ENCODE assay signal across 12 cellular contexts in genomic region chr14:58882577-58883018, GRCh38.
A peak's percentile ranks its signal among the peaks of the same experiment; 100 is the strongest.
DNase-seq lines count a peak whose midpoint lies in the region; ATAC-seq and TF ChIP-seq lines count a peak whose summit lies in the region.
"Had no signal": no experiment of that assay in that cellular context is flagged by ENCODE, and none has a peak within 500 bp of the region (broad histone marks: within the 10 kb centered on the region; RNA-seq: fewer than 3 reads in every experiment).

No MANE protein-coding gene starts in this region.

- no peaks in the 10 kb centered on the region for H3K27me3 ChIP-seq in brain microvascular endothelial cell (replicated peaks)

- TF ChIP-seq CTCF in brain microvascular endothelial cell (IDR thresholded peaks at IDR 0.05; ENCODE audit: low read depth, low read length, missing control alignments) (no peak), retinal pigment epithelial cell (conservative IDR thresholded peaks at IDR 0.05; ENCODE audit: low read depth, low read length) (no peak)

- no peak overlapping the region for H3K4me3 ChIP-seq in brain microvascular endothelial cell (ENCODE audit: low read depth, low read length)
- no peak overlapping the region for H3K4me3 ChIP-seq in retinal pigment epithelial cell (ENCODE audit: low read length)

- ATAC-seq in stimulated activated naive CD8-positive, alpha-beta T cell treated with anti-CD3 and anti-CD28 coated beads, Interleukin-15, Interleukin-2, amounts not matched to agents 100 U/mL and 50 U/mL, for 24 hours, result no peak
- ATAC-seq: natural killer cell had no signal

- in situ Hi-C loops in brain microvascular endothelial cell (cut with HindIII; ENCODE audit: low pct_ligation_motif_present, low sequenced_read_pairs), result no loop called here

- H3K36me3 ChIP-seq in brain microvascular endothelial cell (replicated peaks), result no peaks in the 10 kb centered on the region

- peak; percentile 5 for DNase-seq in NCI-H146 (lab: John Stamatoyannopoulos, UW)
- DNase-seq in NCI-H146 treated with DMSO at 0.1 percent for 48 hours (lab: John Stamatoyannopoulos, UW; ENCODE audit: unreplicated experiment), result no peak
- DNase-seq in NCI-H1930 (lab: John Stamatoyannopoulos, UW), result peak; percentile 38 to 51
- DNase-seq in brain microvascular endothelial cell, result peak; percentile 18
- peak; percentile 44 for DNase-seq in retinal pigment epithelial cell (ENCODE audit: low read depth)
- DNase-seq in stimulated activated naive CD8-positive, alpha-beta T cell treated with anti-CD3 and anti-CD28 coated beads, Interleukin-15, Interleukin-2, amounts not matched to agents 100 U/mL and 50 U/mL, for 24 hours, result no peak
- no peak for DNase-seq in cerebellum (ENCODE audit: low spot score)
- DNase-seq in retina, result no peak
- DNase-seq: 8988T, amniotic stem cell, Kasumi-1, natural killer cell had no signal

- H3K27ac ChIP-seq in brain microvascular endothelial cell, result no peak overlapping the region

Comparison
In these comparisons a context has a peak if more than half of its experiments do, and no peak if none do; other contexts are left out.
1. DNase-seq: peak in NCI-H146 (single experiment), NCI-H1930 (2 of 2), brain microvascular endothelial cell (single experiment) and retinal pigment epithelial cell (single experiment); none in NCI-H146 treated with DMSO at 0.1 percent for 48 hours (single experiment), stimulated activated naive CD8-positive, alpha-beta T cell treated with anti-CD3 and anti-CD28 coated beads, Interleukin-15, Interleukin-2, amounts not matched to agents 100 U/mL and 50 U/mL, for 24 hours (single experiment), cerebellum (single experiment) and retina (single experiment).